In the genomic region with DNA sequence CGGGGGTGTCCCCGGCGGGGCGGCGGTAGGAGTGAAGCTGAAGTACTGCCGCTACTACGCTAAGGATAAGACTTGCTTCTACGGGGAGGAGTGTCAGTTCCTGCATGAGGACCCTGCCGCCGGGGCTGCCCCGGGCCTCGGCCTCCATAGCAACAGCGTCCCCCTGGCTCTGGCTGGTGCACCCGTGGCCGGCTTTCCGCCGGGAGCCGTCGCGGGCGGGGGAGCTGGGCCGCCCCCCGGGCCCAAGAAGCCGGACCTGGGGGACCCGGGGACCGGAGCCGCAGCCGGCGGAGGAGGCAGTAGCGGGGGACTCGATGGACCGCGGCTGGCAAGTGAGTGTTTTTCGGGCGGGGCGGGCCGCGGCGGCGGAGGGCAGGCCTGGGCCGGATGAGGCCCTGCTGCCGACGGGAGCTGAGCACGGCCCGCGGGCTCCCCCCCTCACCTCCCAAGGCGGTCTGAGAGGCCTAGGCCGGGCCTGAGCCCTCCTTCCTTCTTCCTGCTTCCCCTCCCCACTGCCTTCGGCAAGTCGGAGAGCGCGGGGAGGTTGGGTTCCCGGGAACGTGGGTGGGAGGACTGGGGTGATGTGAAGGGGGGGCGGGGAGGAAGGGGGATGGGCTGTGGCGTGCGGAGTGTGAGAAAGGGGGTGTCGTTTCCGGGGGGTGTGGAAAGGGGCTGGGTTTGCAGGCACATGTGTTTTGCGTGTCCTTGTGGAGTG, we compare ENCODE assay signal across 8 cellular contexts. TPM values are rescaled to one million over a fixed set of nuclear protein-coding genes. Genes with fewer than 3 reads are reported as not detected.
DNase-seq lines count a peak whose midpoint lies in the region; ATAC-seq and TF ChIP-seq lines count a peak whose summit lies in the region.

No MANE protein-coding gene starts in this region.

- no peaks in the 10 kb centered on the region for H3K9me3 ChIP-seq in CD4-positive, alpha-beta T cell (ENCODE audit: control insufficient read depth, low read length)
- no peaks in the 10 kb centered on the region for H3K9me3 ChIP-seq in Peyer's patch
- H3K9me3 ChIP-seq in naive thymus-derived CD4-positive, alpha-beta T cell (ENCODE audit: control insufficient read depth in 2 of 3, low read length in 3 of 3): no peaks in the 10 kb centered on the region

- no peaks in the 10 kb centered on the region for H3K9me3 Mint-ChIP-seq in CD4-positive, alpha-beta T cell
- no peaks in the 10 kb centered on the region for H3K9me3 Mint-ChIP-seq in activated T-helper 1 cell treated with anti-CD3 and anti-CD28 coated beads, Interleukin-12 subunit alpha, Interleukin-12 subunit beta, Interleukin-2, Interleukin-4 antibody, amounts not matched to agents 30 ng/mL and 10 ng/mL and 1 ng/mL, durations not matched to agents 14 hours and 24 hours and 36 hours
- peaks cover 0 to 10% (median 0%) of the 10 kb centered on the region in 11 donors for H3K9me3 Mint-ChIP-seq in naive thymus-derived CD4-positive, alpha-beta T cell

- H3K27me3 ChIP-seq in CD4-positive, alpha-beta T cell (ENCODE audit: control insufficient read depth, insufficient read depth, low read length): no peaks in the 10 kb centered on the region
- no peaks in the 10 kb centered on the region for H3K27me3 ChIP-seq in Peyer's patch
- H3K27me3 ChIP-seq in naive thymus-derived CD4-positive, alpha-beta T cell (ENCODE audit: control insufficient read depth in 2 of 2, insufficient read depth in 2 of 2, low read length in 2 of 2): no peaks in the 10 kb centered on the region

- POLR2A ChIA-PET in CD4-positive, alpha-beta T cell (lab: Charles Lee): interaction anchor here (0.6 to 2.1 kb wide), 14 partner anchors 9 to 715 kb away, joined by 3 to 7 read pairs (median 4); partner anchors contain the start of genes LNX2, MTIF3, POMP and SLC46A3
- POLR2A ChIA-PET in naive thymus-derived CD4-positive, alpha-beta T cell (lab: Charles Lee): interaction anchor here (0.6 to 1.9 kb wide), 11 partner anchors 9 to 713 kb away, joined by 3 to 11 read pairs (median 4); partner anchors contain the start of genes MTIF3 and POMP

- peak; percentile 65 for ATAC-seq in CD4-positive, alpha-beta T cell (ENCODE audit: poor library complexity)
- ATAC-seq in GM19395 (IDR thresholded peaks at IDR 0.05; ENCODE audit: unreplicated experiment) (peak; percentile 38), HG03571 (IDR thresholded peaks at IDR 0.05; ENCODE audit: unreplicated experiment) (peak; percentile 40)
- peak; percentile 80 for ATAC-seq in naive thymus-derived CD4-positive, alpha-beta T cell

- peak overlapping the region; percentile 99 for H3K27ac ChIP-seq in CD4-positive, alpha-beta T cell (ENCODE audit: low read depth, low read length)
- peak overlapping the region; percentile 96 to 100 (median 98) for H3K27ac ChIP-seq in Peyer's patch
- H3K27ac ChIP-seq in naive thymus-derived CD4-positive, alpha-beta T cell (ENCODE audit: low read depth, low read length): peak overlapping the region; percentile 99

- TF ChIP-seq CTCF in CD4-positive, alpha-beta T cell (IDR thresholded peaks at IDR 0.05): no peak
- TF ChIP-seq CTCF in Peyer's patch (IDR thresholded peaks at IDR 0.05): no peak

- peak; percentile 37 to 49 for TF ChIP-seq POLR2A in Peyer's patch (IDR thresholded peaks at IDR 0.05)

- H3K36me3 ChIP-seq in Peyer's patch: no peaks in the 10 kb centered on the region
- H3K36me3 ChIP-seq in naive thymus-derived CD4-positive, alpha-beta T cell (ENCODE audit: control insufficient read depth in 2 of 3, insufficient read depth in 3 of 3, low read length in 3 of 3): peaks cover 0 to 10% (median 0%) of the 10 kb centered on the region in 3 experiments

- H3K27ac Mint-ChIP-seq in CD4-positive, alpha-beta T cell: peak overlapping the region; percentile 99
- H3K27ac Mint-ChIP-seq in activated T-helper 1 cell treated with anti-CD3 and anti-CD28 coated beads, Interleukin-12 subunit alpha, Interleukin-12 subunit beta, Interleukin-2, Interleukin-4 antibody, amounts not matched to agents 30 ng/mL and 10 ng/mL and 1 ng/mL, durations not matched to agents 14 hours and 24 hours and 36 hours: peak overlapping the region; percentile 96
- H3K27ac Mint-ChIP-seq in naive thymus-derived CD4-positive, alpha-beta T cell: peak overlapping the region; percentile 90 to 99 (median 98)

- DNase-seq in CD4-positive, alpha-beta T cell: peak; percentile 73 to 90 (median 83)
- DNase-seq in Peyer's patch (peak; percentile 86 to 93 (median 88)), fibroblast of gingiva (ENCODE audit: low read depth) (peak; percentile 94)
- DNase-seq in activated T-helper 1 cell treated with anti-CD3 and anti-CD28 coated beads, Interleukin-12 subunit alpha, Interleukin-12 subunit beta, Interleukin-2, Interleukin-4 antibody, amounts not matched to agents 30 ng/mL and 10 ng/mL and 1 ng/mL, durations not matched to agents 14 hours and 24 hours and 36 hours (ENCODE audit: low spot score): peak; percentile 77
- DNase-seq in naive thymus-derived CD4-positive, alpha-beta T cell: peak; percentile 72 to 95 (median 88)
- peak; percentile 70 to 89 for DNase-seq in stimulated activated CD8-positive, alpha-beta memory T cell treated with anti-CD3 and anti-CD28 coated beads, Interleukin-7, amount 100 ng/mL, for 48 hours (ENCODE audit: extremely low read depth in 1 of 2, low read depth in 1 of 2)

- intact Hi-C loops in CD4-positive, alpha-beta T cell (cut with DNase I, micrococcal nuclease): loop anchor here (2.0 to 10.0 kb wide), 10 partner anchors 38 to 968 kb away; partner anchors contain the start of genes POMP (in 2 of the 2), GTF3A (in 1 of the 2), LNX2 (in 1 of the 2) and POLR1D (in 1 of the 2)
- intact Hi-C loops in activated T-helper 1 cell treated with anti-CD3 and anti-CD28 coated beads, Interleukin-12 subunit alpha, Interleukin-12 subunit beta, Interleukin-2, Interleukin-4 antibody, amounts not matched to agents 30 ng/mL and 10 ng/mL and 1 ng/mL, durations not matched to agents 14 hours and 24 hours and 36 hours (cut with micrococcal nuclease): loop anchor here (1.0 to 10.0 kb wide), 19 partner anchors 33 to 1914 kb away; partner anchors contain the start of genes FLT3, LNX2, MTIF3 and POLR1D
- intact Hi-C loops in naive thymus-derived CD4-positive, alpha-beta T cell (cut with micrococcal nuclease): loop anchor here (1.0 to 10.0 kb wide), 23 partner anchors 48 to 1954 kb away; partner anchors contain the start of genes MTIF3 (in 2 of the 2), POMP (in 2 of the 2), RPL21 (in 2 of the 2) and LNX2 (in 1 of the 2)

- peak overlapping the region; percentile 87 to 100 (median 97) for H3K4me3 ChIP-seq in Peyer's patch
- H3K4me3 ChIP-seq in naive thymus-derived CD4-positive, alpha-beta T cell (ENCODE audit: low read length): peak overlapping the region; percentile 56

- peaks cover 0 to 20% (median 6%) of the 10 kb centered on the region in 4 donors for H3K4me1 ChIP-seq in Peyer's patch
- peaks cover 24% of the 10 kb centered on the region in 2 donors for H3K4me1 ChIP-seq in naive thymus-derived CD4-positive, alpha-beta T cell (ENCODE audit: control insufficient read depth in 2 of 2, insufficient read depth in 2 of 2, low read length in 2 of 2)

- H3K36me3 Mint-ChIP-seq in CD4-positive, alpha-beta T cell (ENCODE audit: low read depth): peaks cover 26% of the 10 kb centered on the region
- peaks cover 7% of the 10 kb centered on the region for H3K36me3 Mint-ChIP-seq in activated T-helper 1 cell treated with anti-CD3 and anti-CD28 coated beads, Interleukin-12 subunit alpha, Interleukin-12 subunit beta, Interleukin-2, Interleukin-4 antibody, amounts not matched to agents 30 ng/mL and 10 ng/mL and 1 ng/mL, durations not matched to agents 14 hours and 24 hours and 36 hours (ENCODE audit: low read depth)
- peaks cover 0 to 6% (median 3%) of the 10 kb centered on the region in 5 donors for H3K36me3 Mint-ChIP-seq in naive thymus-derived CD4-positive, alpha-beta T cell

- peaks cover 60% of the 10 kb centered on the region for H3K4me1 Mint-ChIP-seq in CD4-positive, alpha-beta T cell (ENCODE audit: low read depth)
- peaks cover 50% of the 10 kb centered on the region for H3K4me1 Mint-ChIP-seq in activated T-helper 1 cell treated with anti-CD3 and anti-CD28 coated beads, Interleukin-12 subunit alpha, Interleukin-12 subunit beta, Interleukin-2, Interleukin-4 antibody, amounts not matched to agents 30 ng/mL and 10 ng/mL and 1 ng/mL, durations not matched to agents 14 hours and 24 hours and 36 hours (ENCODE audit: low read depth)
- H3K4me1 Mint-ChIP-seq in naive thymus-derived CD4-positive, alpha-beta T cell: peaks cover 43 to 60% (median 51%) of the 10 kb centered on the region in 7 donors

- CTCF ChIA-PET in CD4-positive, alpha-beta T cell (lab: Charles Lee): no interaction called here
- CTCF ChIA-PET in naive thymus-derived CD4-positive, alpha-beta T cell (lab: Charles Lee): interaction anchor here (0.7 kb wide), 1 partner anchor 180 kb away, joined by 3 read pairs; no protein-coding TSS in a partner anchor

- peak overlapping the region; percentile 95 for H3K4me3 Mint-ChIP-seq in CD4-positive, alpha-beta T cell
- peak overlapping the region; percentile 96 for H3K4me3 Mint-ChIP-seq in activated T-helper 1 cell treated with anti-CD3 and anti-CD28 coated beads, Interleukin-12 subunit alpha, Interleukin-12 subunit beta, Interleukin-2, Interleukin-4 antibody, amounts not matched to agents 30 ng/mL and 10 ng/mL and 1 ng/mL, durations not matched to agents 14 hours and 24 hours and 36 hours
- peak overlapping the region; percentile 90 to 99 (median 94) for H3K4me3 Mint-ChIP-seq in naive thymus-derived CD4-positive, alpha-beta T cell

- H3K27me3 Mint-ChIP-seq in CD4-positive, alpha-beta T cell: no peaks in the 10 kb centered on the region
- H3K27me3 Mint-ChIP-seq in activated T-helper 1 cell treated with anti-CD3 and anti-CD28 coated beads, Interleukin-12 subunit alpha, Interleukin-12 subunit beta, Interleukin-2, Interleukin-4 antibody, amounts not matched to agents 30 ng/mL and 10 ng/mL and 1 ng/mL, durations not matched to agents 14 hours and 24 hours and 36 hours (ENCODE audit: insufficient read depth): no peaks in the 10 kb centered on the region
- H3K27me3 Mint-ChIP-seq in naive thymus-derived CD4-positive, alpha-beta T cell: peaks cover 0 to 2% (median 0%) of the 10 kb centered on the region in 5 donors

RNA-seq across cellular contexts. Expression of gene PAN3, which starts 0.6 kb away (rescaled TPM):
- total RNA-seq in CD4-positive, alpha-beta T cell: 10 to 100 TPM; 56.9 to 59.5 TPM
- 10 to 100 TPM; 30.6 to 67.7 (median 48.5) TPM for total RNA-seq in Peyer's patch
- 36.1 and 37.0 TPM in 2 replicates for total RNA-seq in activated T-helper 1 cell treated with anti-CD3 and anti-CD28 coated beads, Interleukin-12 subunit alpha, Interleukin-12 subunit beta, Interleukin-2, Interleukin-4 antibody, amounts not matched to agents 30 ng/mL and 10 ng/mL and 1 ng/mL, durations not matched to agents 14 hours and 24 hours and 36 hours
- total RNA-seq in naive thymus-derived CD4-positive, alpha-beta T cell: 10 to 100 TPM; 49.9 to 82.5 (median 76.4) TPM
- polyA plus RNA-seq in naive thymus-derived CD4-positive, alpha-beta T cell: 1 to 10 TPM; 3.9 to 5.0 TPM

RNA-seq across cellular contexts. Expression of gene FLT3, which starts 38.5 kb away (rescaled TPM):
- total RNA-seq in CD4-positive, alpha-beta T cell: under 1 TPM; 0.39 to 0.55 TPM
- 10 to 100 TPM in 1 of 4 donors, under 1 TPM in 2, not detected in 1; 0.38 to 10.7 (median 0.67) TPM for total RNA-seq in Peyer's patch
- total RNA-seq in activated T-helper 1 cell treated with anti-CD3 and anti-CD28 coated beads, Interleukin-12 subunit alpha, Interleukin-12 subunit beta, Interleukin-2, Interleukin-4 antibody, amounts not matched to agents 30 ng/mL and 10 ng/mL and 1 ng/mL, durations not matched to agents 14 hours and 24 hours and 36 hours: not detected in 2 replicates
- total RNA-seq in naive thymus-derived CD4-positive, alpha-beta T cell: 1 to 10 TPM in 1 of 5 experiments, under 1 TPM in 1, not detected in 3; 0.77 to 3.4 TPM
- polyA plus RNA-seq in naive thymus-derived CD4-positive, alpha-beta T cell: not detected

Comparison
In these comparisons a context has a peak if more than half of its experiments do, and no peak if none do; other contexts are left out.
1. Peak in every context shown above with its lines: DNase-seq, ATAC-seq, H3K4me3 ChIP-seq and H3K27ac ChIP-seq.